ENCODE assay signal across 11 cellular contexts in the genomic region with DNA sequence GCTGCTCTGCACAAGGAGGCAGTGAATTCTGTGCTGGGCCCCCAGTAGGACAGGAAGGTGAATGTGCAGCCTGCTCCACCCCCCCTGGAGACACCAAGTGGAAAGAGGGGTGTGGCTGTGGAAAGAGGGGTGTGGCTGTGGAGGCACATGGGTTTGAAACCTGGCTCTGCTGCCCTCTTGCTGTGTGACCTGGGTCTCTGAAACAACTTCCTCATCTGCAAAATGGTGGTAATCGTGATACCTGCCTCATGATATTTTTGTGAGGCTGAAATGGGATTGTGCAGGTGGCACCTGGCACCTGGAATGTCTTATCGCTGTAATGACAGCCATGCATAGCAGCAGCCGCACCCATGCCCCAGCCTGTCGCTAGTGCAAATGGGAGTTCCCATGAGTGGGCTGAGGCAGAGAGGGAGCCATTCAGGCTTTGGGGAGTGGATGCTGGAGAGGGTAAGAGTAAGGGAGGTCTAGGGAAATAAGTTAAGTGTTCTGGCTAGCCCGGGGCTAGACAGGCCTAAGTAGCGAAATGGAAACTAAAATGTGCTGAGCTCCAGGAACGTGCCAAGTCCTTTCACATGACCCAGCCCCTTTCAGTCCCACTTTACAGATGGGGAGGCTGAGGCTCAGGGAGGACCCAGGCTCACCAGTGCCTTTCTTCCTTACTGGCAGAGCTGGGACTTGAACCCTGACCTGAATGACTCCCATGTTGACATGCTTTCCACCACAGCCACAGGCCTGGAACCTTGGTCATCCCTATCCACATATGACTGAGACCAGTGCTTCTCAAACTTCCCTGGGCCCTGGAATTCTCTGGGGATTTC. TPM values are rescaled to one million over a fixed set of nuclear protein-coding genes. Genes with fewer than 3 reads are reported as not detected.
DNase-seq lines count a peak whose midpoint lies in the region; ATAC-seq and TF ChIP-seq lines count a peak whose summit lies in the region.
"Had no signal": no experiment of that assay in that cellular context is flagged by ENCODE, and none has a peak within 500 bp of the region (broad histone marks: within the 10 kb centered on the region; RNA-seq: fewer than 3 reads in every experiment).

No MANE protein-coding gene starts in this region.

- CTCF ChIA-PET in activated CD8-positive, alpha-beta T cell treated with anti-CD3 and anti-CD28 coated beads, Interleukin-2, amount 10 ng/mL, durations not matched to agents 7 days and 5 days (lab: Charles Lee), result interaction anchor here (0.8 to 1.7 kb wide), 3 partner anchors 10 to 24 kb away, joined by 3 to 6 read pairs (median 5); no protein-coding TSS in a partner anchor

- no peak overlapping the region for H3K4me3 ChIP-seq in MG63
- H3K4me3 ChIP-seq in hepatocyte, result no peak overlapping the region

- H3K27me3 ChIP-seq in MG63 (no peaks in the 10 kb centered on the region), hepatocyte (peaks cover 4% of the 10 kb centered on the region)

- no peak overlapping the region for H3K4me3 Mint-ChIP-seq in activated CD4-positive, alpha-beta T cell treated with anti-CD3 and anti-CD28 coated beads, Interleukin-2, amount 10 ng/mL, durations not matched to agents 24 days and 14 days
- H3K4me3 Mint-ChIP-seq in activated CD8-positive, alpha-beta T cell treated with anti-CD3 and anti-CD28 coated beads, Interleukin-2, amount 10 ng/mL, durations not matched to agents 7 days and 5 days, result no peak overlapping the region
- H3K4me3 Mint-ChIP-seq: activated T-helper 17 cell treated with anti-CD3 and anti-CD28 coated beads, Interleukin-2, amount 50 U/mL, for 72 hours; CD14-positive monocyte; dendritic cell treated with granulocyte-macrophage colony-stimulating factor and Interleukin-4, amounts not matched to agents 40 ng/mL and 50 ng/mL, for 4 days had no signal

- no peaks in the 10 kb centered on the region for H3K9me2 ChIP-seq in hepatocyte (replicated peaks; ENCODE audit: insufficient read depth)

- H4K20me1 ChIP-seq in hepatocyte (ENCODE audit: insufficient read depth, poor library complexity, severe bottlenecking), result no peaks in the 10 kb centered on the region

- H3K36me3 Mint-ChIP-seq in activated CD4-positive, alpha-beta T cell treated with anti-CD3 and anti-CD28 coated beads, Interleukin-2, amount 10 ng/mL, durations not matched to agents 24 days and 14 days (ENCODE audit: low read depth), result peaks cover 4% of the 10 kb centered on the region
- peaks cover 4% of the 10 kb centered on the region for H3K36me3 Mint-ChIP-seq in activated CD8-positive, alpha-beta T cell treated with anti-CD3 and anti-CD28 coated beads, Interleukin-2, amount 10 ng/mL, durations not matched to agents 7 days and 5 days (ENCODE audit: low read depth)

- DNase-seq in activated CD4-positive, alpha-beta T cell treated with anti-CD3 and anti-CD28 coated beads, Interleukin-2, amount 10 ng/mL, durations not matched to agents 24 days and 14 days, result peak; percentile 65
- no peak for DNase-seq in activated CD4-positive, alpha-beta T cell treated with anti-CD3 and anti-CD28 coated beads, Interleukin-2, amount 50 U/mL, for 4 hours
- DNase-seq in MG63 (peak; percentile 20), hepatocyte (ENCODE audit: low spot score) (no peak), GOT3 (lab: John Stamatoyannopoulos, UW) (no peak), OCI-M2 (lab: John Stamatoyannopoulos, UW; ENCODE audit: unreplicated experiment) (no peak)
- DNase-seq in activated CD8-positive, alpha-beta T cell treated with anti-CD3 and anti-CD28 coated beads, Interleukin-2, amount 10 ng/mL, durations not matched to agents 7 days and 5 days, result peak; percentile 51
- peak; percentile 16 for DNase-seq in stimulated activated CD4-positive, alpha-beta T cell treated with anti-CD3 and anti-CD28 coated beads, Interleukin-4, amount 100 ng/mL, for 1 hour

- no peak overlapping the region for H3K27ac Mint-ChIP-seq in activated CD4-positive, alpha-beta T cell treated with anti-CD3 and anti-CD28 coated beads, Interleukin-2, amount 10 ng/mL, durations not matched to agents 24 days and 14 days
- H3K27ac Mint-ChIP-seq in activated CD8-positive, alpha-beta T cell treated with anti-CD3 and anti-CD28 coated beads, Interleukin-2, amount 10 ng/mL, durations not matched to agents 7 days and 5 days, result no peak overlapping the region
- H3K27ac Mint-ChIP-seq: activated T-helper 17 cell treated with anti-CD3 and anti-CD28 coated beads, Interleukin-2, amount 50 U/mL, for 72 hours; dendritic cell treated with granulocyte-macrophage colony-stimulating factor and Interleukin-4, amounts not matched to agents 40 ng/mL and 50 ng/mL, for 4 days had no signal

- no peak overlapping the region for H2AFZ ChIP-seq in hepatocyte

- WGBS in hepatocyte (ENCODE audit: low lambda C conversion rate, missing lambda C conversion rate), result 85% methylated on average over 7 of the region's 7 CpGs

- peak; percentile 68 for ATAC-seq in activated CD8-positive, alpha-beta T cell treated with anti-CD3 and anti-CD28 coated beads, Interleukin-2, amount 10 ng/mL, durations not matched to agents 7 days and 5 days
- ATAC-seq: activated T-helper 17 cell treated with anti-CD3 and anti-CD28 coated beads, Interleukin-2, amount 50 U/mL, for 72 hours had no signal

- no peak overlapping the region for H3K4me2 ChIP-seq in hepatocyte

- H3K4me1 Mint-ChIP-seq in activated CD4-positive, alpha-beta T cell treated with anti-CD3 and anti-CD28 coated beads, Interleukin-2, amount 10 ng/mL, durations not matched to agents 24 days and 14 days, result peaks cover 4% of the 10 kb centered on the region
- H3K4me1 Mint-ChIP-seq in activated CD8-positive, alpha-beta T cell treated with anti-CD3 and anti-CD28 coated beads, Interleukin-2, amount 10 ng/mL, durations not matched to agents 7 days and 5 days (ENCODE audit: low read depth), result peaks cover 8% of the 10 kb centered on the region

- H3K27me3 Mint-ChIP-seq in activated CD4-positive, alpha-beta T cell treated with anti-CD3 and anti-CD28 coated beads, Interleukin-2, amount 10 ng/mL, durations not matched to agents 24 days and 14 days, result peaks cover 4% of the 10 kb centered on the region
- H3K27me3 Mint-ChIP-seq in activated CD8-positive, alpha-beta T cell treated with anti-CD3 and anti-CD28 coated beads, Interleukin-2, amount 10 ng/mL, durations not matched to agents 7 days and 5 days (ENCODE audit: low read depth), result peaks cover 9% of the 10 kb centered on the region
- H3K27me3 Mint-ChIP-seq: activated T-helper 17 cell treated with anti-CD3 and anti-CD28 coated beads, Interleukin-2, amount 50 U/mL, for 72 hours had no signal

- H3K4me1 ChIP-seq in hepatocyte (ENCODE audit: insufficient read depth), result no peaks in the 10 kb centered on the region

- peaks cover 5% of the 10 kb centered on the region for H3K9me3 Mint-ChIP-seq in activated CD4-positive, alpha-beta T cell treated with anti-CD3 and anti-CD28 coated beads, Interleukin-2, amount 10 ng/mL, durations not matched to agents 24 days and 14 days
- peaks cover 4% of the 10 kb centered on the region for H3K9me3 Mint-ChIP-seq in activated CD8-positive, alpha-beta T cell treated with anti-CD3 and anti-CD28 coated beads, Interleukin-2, amount 10 ng/mL, durations not matched to agents 7 days and 5 days (ENCODE audit: insufficient read depth)

- H3K36me3 ChIP-seq in MG63 (no peaks in the 10 kb centered on the region), hepatocyte (replicated peaks; ENCODE audit: insufficient read depth, low read depth) (no peaks in the 10 kb centered on the region)

- no peak overlapping the region for H3K27ac ChIP-seq in hepatocyte

- POLR2A ChIA-PET in activated CD8-positive, alpha-beta T cell treated with anti-CD3 and anti-CD28 coated beads, Interleukin-2, amount 10 ng/mL, durations not matched to agents 7 days and 5 days (lab: Charles Lee), result interaction anchor here (0.5 kb wide), 1 partner anchor 8 kb away, joined by 6 read pairs; no protein-coding TSS in a partner anchor

- H3K79me2 ChIP-seq in hepatocyte, result no peaks in the 10 kb centered on the region

- TF ChIP-seq CTCF in hepatocyte (IDR thresholded peaks at IDR 0.05; ENCODE audit: poor library complexity), result no peak

- H3K9me3 ChIP-seq in MG63, result no peaks in the 10 kb centered on the region
- no peaks in the 10 kb centered on the region for H3K9me3 ChIP-seq in hepatocyte (ENCODE audit: low read depth)

- intact Hi-C loops in activated CD4-positive, alpha-beta T cell treated with anti-CD3 and anti-CD28 coated beads, Interleukin-2, amount 10 ng/mL, durations not matched to agents 24 days and 14 days (cut with micrococcal nuclease), result no loop called here

RNA-seq across cellular contexts. Expression of a gene that starts 35.0 kb away (rescaled TPM):
- 0.26 and 0.33 TPM in 2 replicates for total RNA-seq in activated CD4-positive, alpha-beta T cell treated with anti-CD3 and anti-CD28 coated beads, Interleukin-2, amount 10 ng/mL, durations not matched to agents 24 days and 14 days
- not detected in 2 replicates for total RNA-seq in MG63 (2014; rRNA removed; shearing (Covaris generic); ENCODE audit: low replicate concordance)
- total RNA-seq in activated CD8-positive, alpha-beta T cell treated with anti-CD3 and anti-CD28 coated beads, Interleukin-2, amount 10 ng/mL, durations not matched to agents 7 days and 5 days, result 1 to 10 TPM in 1 of 2 experiments, under 1 TPM in 1; 0.73 to 1.1 TPM
- total RNA-seq in hepatocyte, result not detected in 2 replicates
- 0.21 TPM in 1 of 2 replicates, not detected in the other for polyA plus RNA-seq in hepatocyte

Comparison
In these comparisons a context has a peak if more than half of its experiments do, and no peak if none do; other contexts are left out.
1. DNase-seq: peak in activated CD4-positive, alpha-beta T cell treated with anti-CD3 and anti-CD28 coated beads, Interleukin-2, amount 10 ng/mL, durations not matched to agents 24 days and 14 days (single experiment), MG63 (single experiment), activated CD8-positive, alpha-beta T cell treated with anti-CD3 and anti-CD28 coated beads, Interleukin-2, amount 10 ng/mL, durations not matched to agents 7 days and 5 days (single experiment) and stimulated activated CD4-positive, alpha-beta T cell treated with anti-CD3 and anti-CD28 coated beads, Interleukin-4, amount 100 ng/mL, for 1 hour (single experiment); none in activated CD4-positive, alpha-beta T cell treated with anti-CD3 and anti-CD28 coated beads, Interleukin-2, amount 50 U/mL, for 4 hours (0 of 2), hepatocyte (single experiment), GOT3 (single experiment) and OCI-M2 (single experiment).